Comparison of ENCODE assay signal across 16 cellular contexts in the genomic region with DNA sequence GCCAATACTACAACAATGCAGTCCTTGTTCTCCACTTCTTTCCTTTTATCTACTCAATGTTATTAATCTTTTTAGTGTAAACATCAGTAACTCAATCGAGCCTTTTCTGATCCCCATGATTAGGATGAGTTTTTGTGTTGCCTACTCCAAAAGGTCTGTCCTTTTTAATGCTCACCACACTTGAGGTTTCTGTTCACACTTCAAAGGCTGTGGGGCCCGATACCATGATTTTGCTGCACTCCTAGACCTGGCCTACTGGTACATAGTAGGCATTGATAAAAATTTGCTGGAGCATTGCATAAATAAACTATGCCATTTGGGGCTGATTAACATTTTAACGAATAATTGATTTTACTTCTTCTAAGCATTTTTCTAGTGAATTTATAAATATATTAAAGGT.
A peak's percentile ranks its signal among the peaks of the same experiment; 100 is the strongest.
DNase-seq lines count a peak whose midpoint lies in the region; ATAC-seq and TF ChIP-seq lines count a peak whose summit lies in the region.
"Had no signal": no experiment of that assay in that cellular context is flagged by ENCODE, and none has a peak within 500 bp of the region (broad histone marks: within the 10 kb centered on the region; RNA-seq: fewer than 3 reads in every experiment).

No MANE protein-coding gene starts in this region.

- intact Hi-C loops in CD8-positive, alpha-beta T cell (cut with DNase I, micrococcal nuclease): loop anchor here (1.0 to 2.0 kb wide), 2 partner anchors 12 to 15 kb away; no protein-coding TSS in a partner anchor

- H3K27ac Mint-ChIP-seq in CD8-positive, alpha-beta T cell: peak overlapping the region; percentile 8
- peak overlapping the region; percentile 25 for H3K27ac Mint-ChIP-seq in activated naive CD8-positive, alpha-beta T cell treated with anti-CD3 and anti-CD28 coated beads, Interleukin-2, amount 50 U/mL, for 24 hours
- no peak overlapping the region for H3K27ac Mint-ChIP-seq in stimulated activated naive CD8-positive, alpha-beta T cell treated with anti-CD3 and anti-CD28 coated beads, Interleukin-15, Interleukin-2, amounts not matched to agents 100 ng/mL and 50 ng/mL, for 24 hours
- H3K27ac Mint-ChIP-seq: GM23338 had no signal

- no peak overlapping the region for H3K4me3 ChIP-seq in CD8-positive, alpha-beta T cell (ENCODE audit: low read depth, low read length)
- H3K4me3 ChIP-seq: BLaER1 treated with 17β-estradiol and CSF1 and Interleukin-3, amounts not matched to agents 10 nM and 100 nM; GM12878; GM23338 had no signal

- TF ChIP-seq CTCF in CD8-positive, alpha-beta T cell (IDR thresholded peaks at IDR 0.05): no peak

- POLR2A ChIA-PET in CD8-positive, alpha-beta T cell (lab: Charles Lee): interaction anchor here (1.3 to 1.4 kb wide), 2 partner anchors 8 to 27 kb away, joined by 3 read pairs; no protein-coding TSS in a partner anchor
- POLR2A ChIA-PET in HEK293T (lab: Yijun Ruan, JAX): no interaction called here

- H3K27me3 ChIP-seq in CD8-positive, alpha-beta T cell (ENCODE audit: insufficient read depth, low read length): no peaks in the 10 kb centered on the region
- H3K27me3 ChIP-seq: BLaER1 treated with 17β-estradiol and CSF1 and Interleukin-3, amounts not matched to agents 10 nM and 100 nM had no signal

- H3K36me3 ChIP-seq in CD8-positive, alpha-beta T cell (ENCODE audit: insufficient read depth, low read length): no peaks in the 10 kb centered on the region
- H3K36me3 ChIP-seq: BLaER1 treated with 17β-estradiol and CSF1 and Interleukin-3, amounts not matched to agents 10 nM and 100 nM had no signal

- no peak overlapping the region for H3K27ac ChIP-seq in CD8-positive, alpha-beta T cell (ENCODE audit: low read depth, low read length)
- H3K27ac ChIP-seq: BLaER1 treated with 17β-estradiol and CSF1 and Interleukin-3, amounts not matched to agents 10 nM and 100 nM had no signal

- peaks cover 52% of the 10 kb centered on the region for H3K4me1 Mint-ChIP-seq in CD8-positive, alpha-beta T cell (ENCODE audit: low read depth)
- H3K4me1 Mint-ChIP-seq in activated naive CD8-positive, alpha-beta T cell treated with anti-CD3 and anti-CD28 coated beads, Interleukin-2, amount 50 U/mL, for 24 hours: peaks cover 42% of the 10 kb centered on the region
- peaks cover 54% of the 10 kb centered on the region for H3K4me1 Mint-ChIP-seq in stimulated activated naive CD8-positive, alpha-beta T cell treated with anti-CD3 and anti-CD28 coated beads, Interleukin-15, Interleukin-2, amounts not matched to agents 100 ng/mL and 50 ng/mL, for 24 hours (ENCODE audit: low read depth)

- peaks cover 12% of the 10 kb centered on the region for H3K9me3 Mint-ChIP-seq in CD8-positive, alpha-beta T cell
- H3K9me3 Mint-ChIP-seq in activated naive CD8-positive, alpha-beta T cell treated with anti-CD3 and anti-CD28 coated beads, Interleukin-2, amount 50 U/mL, for 24 hours: peaks cover 12% of the 10 kb centered on the region
- peaks cover 17% of the 10 kb centered on the region for H3K9me3 Mint-ChIP-seq in stimulated activated naive CD8-positive, alpha-beta T cell treated with anti-CD3 and anti-CD28 coated beads, Interleukin-15, Interleukin-2, amounts not matched to agents 100 ng/mL and 50 ng/mL, for 24 hours

- H3K9me3 ChIP-seq in CD8-positive, alpha-beta T cell (ENCODE audit: low read length): no peaks in the 10 kb centered on the region

- peaks cover 36% of the 10 kb centered on the region for H3K4me1 ChIP-seq in CD8-positive, alpha-beta T cell (ENCODE audit: insufficient read depth, low read length)
- H3K4me1 ChIP-seq: BLaER1 treated with 17β-estradiol and CSF1 and Interleukin-3, amounts not matched to agents 10 nM and 100 nM had no signal

- DNase-seq in CD8-positive, alpha-beta T cell: no peak
- DNase-seq in NCI-H524 treated with DMSO at 0.1 percent for 48 hours (lab: John Stamatoyannopoulos, UW) (peak; percentile 14), HEK293T (ENCODE audit: extremely low spot score) (no peak), NCI-H526 (lab: John Stamatoyannopoulos, UW) (no peak)
- no peak for DNase-seq in activated naive CD8-positive, alpha-beta T cell treated with anti-CD3 and anti-CD28 coated beads, Interleukin-2, amount 50 U/mL, for 24 hours
- DNase-seq: EL, HCEC 1CT, KBM-7, NCI-H1105 treated with DMSO at 0.1 percent for 48 hours, OCI-M1, Right ventricle myocardium superior had no signal

- peaks cover 50% of the 10 kb centered on the region for H3K36me3 Mint-ChIP-seq in CD8-positive, alpha-beta T cell
- H3K36me3 Mint-ChIP-seq in activated naive CD8-positive, alpha-beta T cell treated with anti-CD3 and anti-CD28 coated beads, Interleukin-2, amount 50 U/mL, for 24 hours (ENCODE audit: low read depth): peaks cover 6% of the 10 kb centered on the region
- peaks cover 10% of the 10 kb centered on the region for H3K36me3 Mint-ChIP-seq in stimulated activated naive CD8-positive, alpha-beta T cell treated with anti-CD3 and anti-CD28 coated beads, Interleukin-15, Interleukin-2, amounts not matched to agents 100 ng/mL and 50 ng/mL, for 24 hours (ENCODE audit: low read depth)

- H3K4me3 Mint-ChIP-seq in CD8-positive, alpha-beta T cell: no peak overlapping the region
- peak overlapping the region; percentile 39 for H3K4me3 Mint-ChIP-seq in activated naive CD8-positive, alpha-beta T cell treated with anti-CD3 and anti-CD28 coated beads, Interleukin-2, amount 50 U/mL, for 24 hours
- H3K4me3 Mint-ChIP-seq in stimulated activated naive CD8-positive, alpha-beta T cell treated with anti-CD3 and anti-CD28 coated beads, Interleukin-15, Interleukin-2, amounts not matched to agents 100 ng/mL and 50 ng/mL, for 24 hours: peak overlapping the region; percentile 35
- H3K4me3 Mint-ChIP-seq: GM23338 had no signal

- H3K27me3 Mint-ChIP-seq in CD8-positive, alpha-beta T cell (ENCODE audit: low read depth): no peaks in the 10 kb centered on the region
- H3K27me3 Mint-ChIP-seq in activated naive CD8-positive, alpha-beta T cell treated with anti-CD3 and anti-CD28 coated beads, Interleukin-2, amount 50 U/mL, for 24 hours: no peaks in the 10 kb centered on the region
- H3K27me3 Mint-ChIP-seq in stimulated activated naive CD8-positive, alpha-beta T cell treated with anti-CD3 and anti-CD28 coated beads, Interleukin-15, Interleukin-2, amounts not matched to agents 100 ng/mL and 50 ng/mL, for 24 hours: no peaks in the 10 kb centered on the region

- no peak for ATAC-seq in CD8-positive, alpha-beta T cell
- peak; percentile 60 for ATAC-seq in activated naive CD8-positive, alpha-beta T cell treated with anti-CD3 and anti-CD28 coated beads, Interleukin-2, amount 50 U/mL, for 24 hours
- ATAC-seq in GM21825 (IDR thresholded peaks at IDR 0.05; ENCODE audit: unreplicated experiment): no peak
- ATAC-seq: GM12878, GM23338 had no signal

- CTCF ChIA-PET in CD8-positive, alpha-beta T cell (lab: Charles Lee): no interaction called here
- CTCF ChIA-PET in HEK293T (lab: Yijun Ruan, JAX): no interaction called here

TF ChIP-seq in HEK293T, 16 proteins besides CTCF, POLR2A, EP300 and RAD21:
- TF ChIP-seq FOXM1 (IDR thresholded peaks at IDR 0.05; ENCODE audit: borderline replicate concordance) (no peak), NFRKB (IDR thresholded peaks at IDR 0.05) (no peak), BHLHE40 (IDR thresholded peaks at IDR 0.05; ENCODE audit: borderline replicate concordance) (no peak), TARDBP (IDR thresholded peaks at IDR 0.05) (no peak), SP1 (IDR thresholded peaks at IDR 0.05) (no peak), ZNF384 (IDR thresholded peaks at IDR 0.05) (no peak), LEF1 (IDR thresholded peaks at IDR 0.05; ENCODE audit: borderline replicate concordance) (no peak), FOXA1 (IDR thresholded peaks at IDR 0.05) (no peak), ARNT (IDR thresholded peaks at IDR 0.05) (no peak), ELF4 (IDR thresholded peaks at IDR 0.05) (no peak), SUZ12 (IDR thresholded peaks at IDR 0.05) (no peak), L3MBTL2 (conservative IDR thresholded peaks at IDR 0.05) (no peak), CTBP1 (IDR thresholded peaks at IDR 0.05; ENCODE audit: borderline replicate concordance) (no peak), FOXK2 (IDR thresholded peaks at IDR 0.05) (no peak)
- TF ChIP-seq, protein P1, sequence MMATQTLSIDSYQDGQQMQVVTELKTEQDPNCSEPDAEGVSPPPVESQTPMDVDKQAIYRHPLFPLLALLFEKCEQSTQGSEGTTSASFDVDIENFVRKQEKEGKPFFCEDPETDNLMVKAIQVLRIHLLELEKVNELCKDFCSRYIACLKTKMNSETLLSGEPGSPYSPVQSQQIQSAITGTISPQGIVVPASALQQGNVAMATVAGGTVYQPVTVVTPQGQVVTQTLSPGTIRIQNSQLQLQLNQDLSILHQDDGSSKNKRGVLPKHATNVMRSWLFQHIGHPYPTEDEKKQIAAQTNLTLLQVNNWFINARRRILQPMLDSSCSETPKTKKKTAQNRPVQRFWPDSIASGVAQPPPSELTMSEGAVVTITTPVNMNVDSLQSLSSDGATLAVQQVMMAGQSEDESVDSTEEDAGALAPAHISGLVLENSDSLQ (IDR thresholded peaks at IDR 0.05): no peak
